24 cellular contexts compared by ENCODE assay signal in genomic region chr9:38234479-38234878, GRCh38.
"Had no signal": no experiment of that assay in that cellular context is flagged by ENCODE, and none has a peak within 500 bp of the region (broad histone marks: within the 10 kb centered on the region; RNA-seq: fewer than 3 reads in every experiment).

No MANE protein-coding gene starts in this region.

- H3K9me3 Mint-ChIP-seq: activated B cell treated with CpG ODN at 0.5 μM for 24 hours; activated CD4-positive, alpha-beta memory T cell treated with anti-CD3 and anti-CD28 coated beads for 36 hours; activated CD4-positive, alpha-beta T cell treated with anti-CD3 and anti-CD28 coated beads, Interleukin-2, amount 10 ng/mL, durations not matched to agents 7 days and 5 days; activated naive CD4-positive, alpha-beta T cell treated with anti-CD3 and anti-CD28 coated beads, Interleukin-2, amount 50 U/mL, for 24 hours; activated T-cell treated with anti-CD3 and anti-CD28 coated beads, Interleukin-2, amount 50 U/mL, for 24 hours; activated T-helper 1 cell treated with anti-CD3 and anti-CD28 coated beads, Interleukin-12 subunit alpha, Interleukin-12 subunit beta, Interleukin-2, Interleukin-4 antibody, amounts not matched to agents 30 ng/mL and 10 ng/mL and 1 ng/mL, durations not matched to agents 14 hours and 24 hours and 36 hours; central memory CD8-positive, alpha-beta T cell; T-helper 1 cell treated with Interleukin-12 subunit alpha and Interleukin-12 subunit beta and Interleukin-4 antibody, amounts not matched to agents 30 μg/mL and 1 μg/mL, for 36 hours had no signal

- H3K27ac Mint-ChIP-seq: activated B cell treated with CpG ODN at 0.5 μM for 24 hours; activated CD4-positive, alpha-beta memory T cell treated with anti-CD3 and anti-CD28 coated beads for 36 hours; activated CD4-positive, alpha-beta T cell treated with anti-CD3 and anti-CD28 coated beads, Interleukin-2, amount 10 ng/mL, durations not matched to agents 7 days and 5 days; activated naive CD4-positive, alpha-beta T cell treated with anti-CD3 and anti-CD28 coated beads, Interleukin-2, amount 50 U/mL, for 24 hours; activated T-cell treated with anti-CD3 and anti-CD28 coated beads, Interleukin-2, amount 50 U/mL, for 24 hours; activated T-helper 1 cell treated with anti-CD3 and anti-CD28 coated beads, Interleukin-12 subunit alpha, Interleukin-12 subunit beta, Interleukin-2, Interleukin-4 antibody, amounts not matched to agents 30 ng/mL and 10 ng/mL and 1 ng/mL, durations not matched to agents 14 hours and 24 hours and 36 hours; T-helper 1 cell treated with Interleukin-12 subunit alpha and Interleukin-12 subunit beta and Interleukin-4 antibody, amounts not matched to agents 30 μg/mL and 1 μg/mL, for 36 hours had no signal

- H3K36me3 Mint-ChIP-seq: activated CD4-positive, alpha-beta memory T cell treated with anti-CD3 and anti-CD28 coated beads for 36 hours; activated naive CD4-positive, alpha-beta T cell treated with anti-CD3 and anti-CD28 coated beads, Interleukin-2, amount 50 U/mL, for 24 hours had no signal

- H3K4me3 Mint-ChIP-seq: activated B cell treated with CpG ODN at 0.5 μM for 24 hours; activated CD4-positive, alpha-beta memory T cell treated with anti-CD3 and anti-CD28 coated beads for 36 hours; activated CD4-positive, alpha-beta T cell treated with anti-CD3 and anti-CD28 coated beads, Interleukin-2, amount 10 ng/mL, durations not matched to agents 7 days and 5 days; activated naive CD4-positive, alpha-beta T cell treated with anti-CD3 and anti-CD28 coated beads, Interleukin-2, amount 50 U/mL, for 24 hours; activated T-cell treated with anti-CD3 and anti-CD28 coated beads, Interleukin-2, amount 50 U/mL, for 24 hours; activated T-helper 1 cell treated with anti-CD3 and anti-CD28 coated beads, Interleukin-12 subunit alpha, Interleukin-12 subunit beta, Interleukin-2, Interleukin-4 antibody, amounts not matched to agents 30 ng/mL and 10 ng/mL and 1 ng/mL, durations not matched to agents 14 hours and 24 hours and 36 hours; central memory CD8-positive, alpha-beta T cell; T-helper 1 cell treated with Interleukin-12 subunit alpha and Interleukin-12 subunit beta and Interleukin-4 antibody, amounts not matched to agents 30 μg/mL and 1 μg/mL, for 36 hours had no signal

- H3K27me3 ChIP-seq: body of pancreas, MG63 had no signal

- DNase-seq: activated B cell treated with CpG ODN at 0.5 μM for 24 hours; activated CD4-positive, alpha-beta memory T cell treated with anti-CD3 and anti-CD28 coated beads for 36 hours; activated CD4-positive, alpha-beta T cell treated with anti-CD3 and anti-CD28 coated beads for 1 hour; activated CD4-positive, alpha-beta T cell treated with anti-CD3 and anti-CD28 coated beads, Interleukin-2, amount 10 ng/mL, durations not matched to agents 7 days and 5 days; activated effector memory CD4-positive, alpha-beta T cell treated with Interleukin-2 at 50 U/mL for 16 hours; activated naive CD4-positive, alpha-beta T cell; activated T-cell treated with anti-CD3 and anti-CD28 coated beads, Interleukin-2, amount 50 U/mL, for 24 hours; aorta; body of pancreas; MG63; MV-4-11; NCI-H1092 treated with DMSO at 0.1 percent for 48 hours; NCI-H1417 treated with DMSO at 0.1 percent for 48 hours; NCI-H1694; NCI-H2029 treated with DMSO at 0.1 percent for 48 hours; NCI-H345; NCI-H510A; NCI-H526 treated with DMSO at 0.1 percent for 48 hours; PC-3; SHP77 treated with DMSO at 0.1 percent for 48 hours had no signal

- H3K4me3 ChIP-seq: body of pancreas, MG63 had no signal

- H3K9me3 ChIP-seq: body of pancreas, MG63 had no signal

- H3K27me3 Mint-ChIP-seq: activated naive CD4-positive, alpha-beta T cell treated with anti-CD3 and anti-CD28 coated beads, Interleukin-2, amount 50 U/mL, for 24 hours; central memory CD8-positive, alpha-beta T cell had no signal

- H3K4me1 Mint-ChIP-seq: activated B cell treated with CpG ODN at 0.5 μM for 24 hours; activated CD4-positive, alpha-beta T cell treated with anti-CD3 and anti-CD28 coated beads, Interleukin-2, amount 10 ng/mL, durations not matched to agents 7 days and 5 days; activated naive CD4-positive, alpha-beta T cell treated with anti-CD3 and anti-CD28 coated beads, Interleukin-2, amount 50 U/mL, for 24 hours had no signal

- H3K36me3 ChIP-seq: MG63 had no signal

- H3K27ac ChIP-seq: body of pancreas had no signal

- H3K4me1 ChIP-seq: body of pancreas had no signal
